In the genomic region with DNA sequence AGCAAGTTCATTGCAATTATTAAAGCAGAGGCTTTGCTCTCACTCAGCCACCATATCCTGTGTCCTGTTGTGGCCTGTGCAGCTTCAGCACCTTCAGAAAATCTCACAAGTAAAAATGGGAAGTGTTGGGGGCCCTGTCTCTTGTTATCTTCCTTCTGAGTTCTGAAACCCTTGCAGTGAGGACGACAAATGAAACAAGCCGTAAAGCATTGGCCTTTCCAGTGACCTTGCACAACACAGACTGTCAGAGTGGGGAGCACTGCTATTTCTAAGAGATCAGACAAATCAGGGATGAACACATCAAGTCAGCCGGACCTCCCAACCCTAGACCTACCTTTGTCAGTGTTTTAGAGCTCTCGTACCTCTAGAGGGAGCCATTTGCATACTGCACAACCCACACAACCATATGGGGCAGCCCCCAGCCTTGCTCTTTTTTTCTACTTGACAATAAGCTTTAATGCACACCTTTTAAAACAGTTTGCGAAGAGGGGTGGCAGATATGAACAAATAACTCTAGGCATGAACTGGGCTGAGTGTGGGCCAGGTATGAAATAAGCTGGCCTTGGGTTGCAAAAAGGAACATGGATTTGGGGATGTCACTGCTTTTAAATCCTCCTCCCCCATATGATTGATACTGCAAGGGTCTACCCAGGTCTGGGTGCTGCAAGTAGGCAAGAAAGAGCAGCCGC, we compare ENCODE assay signal across 8 cellular contexts.
DNase-seq lines count a peak whose midpoint lies in the region; ATAC-seq, FAIRE-seq and TF ChIP-seq lines count a peak whose summit lies in the region.

No MANE protein-coding gene starts in this region.

- no peaks in the 10 kb centered on the region; the same call in 1 of the 2 replicates for H4K20me1 ChIP-seq in K562 (replicated peaks; ENCODE audit: control insufficient read depth, insufficient read depth, low read length)

- no peaks in the 10 kb centered on the region for H3K9me1 ChIP-seq in K562 (ENCODE audit: control insufficient read depth, insufficient read depth, low read length)

- no TSS peak for BruUV-seq in K562 (replicated peaks; lab: Mats Ljungman, UMichigan)

- H2AFZ ChIP-seq in K562 (ENCODE audit: low read depth, low read length) = no peak overlapping the region

- in situ Hi-C loops in K562 (cut with MboI) = no loop called here

- H3K27me3 ChIP-seq in K562 (ENCODE audit: control insufficient read depth in 2 of 2, insufficient read depth in 2 of 2, low read length in 2 of 2) = no peaks in the 10 kb centered on the region

- no peaks in the 10 kb centered on the region for H3K9me3 Mint-ChIP-seq in immature natural killer cell
- no peaks in the 10 kb centered on the region for H3K9me3 Mint-ChIP-seq in stimulated activated effector memory CD8-positive, alpha-beta T cell treated with anti-CD3 and anti-CD28 coated beads, Interleukin-12 subunit alpha, Interleukin-12 subunit beta, amount 100 ng/mL, for 72 hours

- intact Hi-C loops in K562 (cut with micrococcal nuclease) = loop anchor here (10.0 kb wide), 1 partner anchor 335 kb away; no protein-coding TSS in a partner anchor

- peak; percentile 93 for FAIRE-seq in K562 (lab: Jason Lieb, UNC)

- peak; percentile 29 to 62 for TF ChIP-seq RAD21 in K562 (CRISPR knock-in tag; conservative IDR thresholded peaks at IDR 0.05 in 1 of 2, IDR thresholded peaks at IDR 0.05 in 1 of 2)

- peaks cover 0 to 7% of the 10 kb centered on the region in 2 experiments; a peak in 2 of 5 replicates for H3K4me1 ChIP-seq in K562 (replicated peaks in 1 of 2; ENCODE audit: control insufficient read depth in 2 of 2, insufficient read depth in 2 of 2, low read length in 2 of 2)

- H3K4me2 ChIP-seq in K562 (ENCODE audit: insufficient read depth, low read length) = no peak overlapping the region

- 29% methylated on average over 4 of the region's 6 CpGs for WGBS in K562 (ENCODE audit: insufficient coverage, low coverage, missing lambda C conversion rate)

- no peaks in the 10 kb centered on the region for H3K9me3 ChIP-seq in K562 (replicated peaks; ENCODE audit: control insufficient read depth, insufficient read depth, low read depth, low read length)

- H3K9ac ChIP-seq in K562 (ENCODE audit: insufficient read depth in 1 of 2, low read depth in 2 of 2, low read length in 2 of 2) = no peak overlapping the region

- POLR2A ChIA-PET in K562 (lab: Yijun Ruan, JAX) = interaction anchor here (0.7 to 1.0 kb wide), 5 partner anchors 19 to 1557 kb away, joined by 3 to 4 read pairs (median 4); no protein-coding TSS in a partner anchor

- no peak for TF ChIP-seq POLR2A in K562 (conservative IDR thresholded peaks at IDR 0.05)

- peaks cover 0 to 3% (median 0%) of the 10 kb centered on the region in 3 donors for H3K27me3 Mint-ChIP-seq in immature natural killer cell (ENCODE audit: low read depth in 3 of 3)

- H3K27ac Mint-ChIP-seq in immature natural killer cell = no peak overlapping the region
- H3K27ac Mint-ChIP-seq in stimulated activated effector memory CD8-positive, alpha-beta T cell treated with anti-CD3 and anti-CD28 coated beads, Interleukin-12 subunit alpha, Interleukin-12 subunit beta, amount 100 ng/mL, for 72 hours = no peak overlapping the region

- H3K4me1 Mint-ChIP-seq in immature natural killer cell = no peaks in the 10 kb centered on the region
- peaks cover 12% of the 10 kb centered on the region for H3K4me1 Mint-ChIP-seq in stimulated activated effector memory CD8-positive, alpha-beta T cell treated with anti-CD3 and anti-CD28 coated beads, Interleukin-12 subunit alpha, Interleukin-12 subunit beta, amount 100 ng/mL, for 72 hours

- H3K27ac ChIP-seq in K562 (ENCODE audit: extremely low read depth, low read depth, low read length) = no peak overlapping the region

- H3K4me3 Mint-ChIP-seq in immature natural killer cell = no peak overlapping the region
- H3K4me3 Mint-ChIP-seq in stimulated activated effector memory CD8-positive, alpha-beta T cell treated with anti-CD3 and anti-CD28 coated beads, Interleukin-12 subunit alpha, Interleukin-12 subunit beta, amount 100 ng/mL, for 72 hours = no peak overlapping the region

- TF ChIP-seq EP300 in K562 (IDR thresholded peaks at IDR 0.05; ENCODE audit: low read length) = no peak

- H3K36me3 Mint-ChIP-seq in immature natural killer cell = peaks cover 4 to 13% (median 13%) of the 10 kb centered on the region in 3 donors
- H3K36me3 Mint-ChIP-seq in stimulated activated effector memory CD8-positive, alpha-beta T cell treated with anti-CD3 and anti-CD28 coated beads, Interleukin-12 subunit alpha, Interleukin-12 subunit beta, amount 100 ng/mL, for 72 hours = no peaks in the 10 kb centered on the region

- TF ChIP-seq CTCF in K562 (IDR thresholded peaks at IDR 0.05 in 2 of 3, conservative IDR thresholded peaks at IDR 0.05 in 1 of 3; ENCODE audit: insufficient read depth in 2 of 3, low read depth in 1 of 3, low read length in 3 of 3) = peak; percentile 69 to 77 (median 74)

- DNase-seq in activated T-cell treated with anti-CD3 and anti-CD28 coated beads for 24 hours (ENCODE audit: low read depth) = peak; percentile 11
- DNase-seq in activated T-cell treated with anti-CD3 and anti-CD28 coated beads, Interleukin-2, amount 50 U/mL, for 1 hour = no peak
- peak; percentile 68 for DNase-seq in NCI-H82 treated with DMSO at 0.1 percent for 48 hours (lab: John Stamatoyannopoulos, UW; ENCODE audit: unreplicated experiment)
- DNase-seq in K562 (ENCODE audit: extremely low read depth in 1 of 4, low spot score in 3 of 4) = peak; percentile 70 to 79 (median 74)
- DNase-seq in immature natural killer cell = peak in 2 of 3 donors; percentile 9 to 17
- DNase-seq in stimulated activated effector memory CD8-positive, alpha-beta T cell treated with anti-CD3 and anti-CD28 coated beads, Interleukin-12 subunit alpha, Interleukin-12 subunit beta, amount 100 ng/mL, for 72 hours (ENCODE audit: low spot score in 2 of 2) = no peak

- no peaks in the 10 kb centered on the region for H3K36me3 ChIP-seq in K562 (ENCODE audit: control insufficient read depth, insufficient read depth, low read length)

- no peaks in the 10 kb centered on the region for H3K79me2 ChIP-seq in K562 (ENCODE audit: control insufficient read depth, insufficient read depth, low read length)

- ATAC-seq in HG02610 (IDR thresholded peaks at IDR 0.05; ENCODE audit: unreplicated experiment) (peak; percentile 77), K562 (peak; percentile 96), HG03280 (IDR thresholded peaks at IDR 0.05; ENCODE audit: unreplicated experiment) (no peak)
- ATAC-seq in stimulated activated effector memory CD8-positive, alpha-beta T cell treated with anti-CD3 and anti-CD28 coated beads, Interleukin-12 subunit alpha, Interleukin-12 subunit beta, amount 100 ng/mL, for 72 hours = peak; percentile 59

- H3K4me3 ChIP-seq in K562 = no peak overlapping the region

- CTCF ChIA-PET in K562 (lab: Yijun Ruan, JAX; ENCODE audit: low intra/inter-chr PET ratio) = interaction anchor here (0.5 to 1.4 kb wide), 2 partner anchors 431 to 448 kb away, joined by 3 to 4 read pairs; no protein-coding TSS in a partner anchor

TF ChIP-seq in K562, 482 proteins besides CTCF, POLR2A, EP300 and RAD21 (continues in another document):
- TF ChIP-seq RNF2 (IDR thresholded peaks at IDR 0.05) (no peak), STAG1 (CRISPR knock-in tag; IDR thresholded peaks at IDR 0.05; ENCODE audit: borderline replicate concordance) (peak; percentile 13; the same call in 1 of the 2 replicates), ZNF717 (CRISPR knock-in tag; IDR thresholded peaks at IDR 0.05) (no peak), SPI1 (IDR thresholded peaks at IDR 0.05; ENCODE audit: borderline replicate concordance, low read depth, low read length) (peak; percentile 11; the same call in 1 of the 2 replicates), GTF2E2 (tag; IDR thresholded peaks at IDR 0.05) (no peak), SUPT5H (IDR thresholded peaks at IDR 0.05) (no peak), ZNF384 (IDR thresholded peaks at IDR 0.05; ENCODE audit: low read depth, low read length) (peak; percentile 62), SMC3 (conservative IDR thresholded peaks at IDR 0.05; ENCODE audit: insufficient read depth, low read depth, low read length) (peak; percentile 36; the same call in 1 of the 2 replicates), HNRNPK (IDR thresholded peaks at IDR 0.05; ENCODE audit: low read depth, low read length, poor library complexity, severe bottlenecking) (no peak)
- TF ChIP-seq, protein P1, sequence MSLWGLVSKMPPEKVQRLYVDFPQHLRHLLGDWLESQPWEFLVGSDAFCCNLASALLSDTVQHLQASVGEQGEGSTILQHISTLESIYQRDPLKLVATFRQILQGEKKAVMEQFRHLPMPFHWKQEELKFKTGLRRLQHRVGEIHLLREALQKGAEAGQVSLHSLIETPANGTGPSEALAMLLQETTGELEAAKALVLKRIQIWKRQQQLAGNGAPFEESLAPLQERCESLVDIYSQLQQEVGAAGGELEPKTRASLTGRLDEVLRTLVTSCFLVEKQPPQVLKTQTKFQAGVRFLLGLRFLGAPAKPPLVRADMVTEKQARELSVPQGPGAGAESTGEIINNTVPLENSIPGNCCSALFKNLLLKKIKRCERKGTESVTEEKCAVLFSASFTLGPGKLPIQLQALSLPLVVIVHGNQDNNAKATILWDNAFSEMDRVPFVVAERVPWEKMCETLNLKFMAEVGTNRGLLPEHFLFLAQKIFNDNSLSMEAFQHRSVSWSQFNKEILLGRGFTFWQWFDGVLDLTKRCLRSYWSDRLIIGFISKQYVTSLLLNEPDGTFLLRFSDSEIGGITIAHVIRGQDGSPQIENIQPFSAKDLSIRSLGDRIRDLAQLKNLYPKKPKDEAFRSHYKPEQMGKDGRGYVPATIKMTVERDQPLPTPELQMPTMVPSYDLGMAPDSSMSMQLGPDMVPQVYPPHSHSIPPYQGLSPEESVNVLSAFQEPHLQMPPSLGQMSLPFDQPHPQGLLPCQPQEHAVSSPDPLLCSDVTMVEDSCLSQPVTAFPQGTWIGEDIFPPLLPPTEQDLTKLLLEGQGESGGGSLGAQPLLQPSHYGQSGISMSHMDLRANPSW (CRISPR knock-in tag; IDR thresholded peaks at IDR 0.05) = no peak
- TF ChIP-seq, protein P2, sequence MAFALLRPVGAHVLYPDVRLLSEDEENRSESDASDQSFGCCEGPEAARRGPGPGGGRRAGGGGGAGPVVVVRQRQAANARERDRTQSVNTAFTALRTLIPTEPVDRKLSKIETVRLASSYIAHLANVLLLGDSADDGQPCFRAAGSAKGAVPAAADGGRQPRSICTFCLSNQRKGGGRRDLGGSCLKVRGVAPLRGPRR (CRISPR knock-in tag; IDR thresholded peaks at IDR 0.05) = no peak

Comparison
In these comparisons a context has a peak if more than half of its experiments do, and no peak if none do; other contexts are left out.
1. DNase-seq: peak in activated T-cell treated with anti-CD3 and anti-CD28 coated beads for 24 hours (single experiment), NCI-H82 treated with DMSO at 0.1 percent for 48 hours (single experiment), K562 (4 of 4) and immature natural killer cell (2 of 3); none in activated T-cell treated with anti-CD3 and anti-CD28 coated beads, Interleukin-2, amount 50 U/mL, for 1 hour (single experiment) and stimulated activated effector memory CD8-positive, alpha-beta T cell treated with anti-CD3 and anti-CD28 coated beads, Interleukin-12 subunit alpha, Interleukin-12 subunit beta, amount 100 ng/mL, for 72 hours (0 of 2).